Comparison of ENCODE assay signal across 19 cellular contexts in the genomic region with DNA sequence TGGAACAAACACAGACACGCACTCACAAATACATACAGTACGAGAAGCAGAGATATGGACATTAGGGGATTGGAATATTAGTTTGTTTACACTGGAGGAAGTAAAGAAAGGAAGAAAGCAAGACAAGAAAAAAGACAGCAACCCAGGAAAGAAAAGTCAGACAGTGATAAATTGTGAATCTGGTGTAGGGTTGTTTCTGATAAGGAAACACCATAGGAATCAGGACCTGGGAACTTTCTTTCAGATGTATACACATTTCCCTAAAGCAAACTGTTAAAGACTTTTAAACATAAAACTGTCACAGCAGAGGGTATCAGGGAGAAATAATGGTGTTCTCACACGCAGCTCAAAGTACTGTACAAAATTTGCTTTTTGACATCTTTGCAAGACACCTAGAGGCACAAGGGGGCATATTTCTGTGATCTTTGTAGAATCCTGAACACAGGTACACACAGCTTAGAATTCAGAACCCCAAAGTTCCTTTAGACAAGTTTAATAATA.
DNase-seq lines count a peak whose midpoint lies in the region; ATAC-seq and TF ChIP-seq lines count a peak whose summit lies in the region.
"Had no signal": no experiment of that assay in that cellular context is flagged by ENCODE, and none has a peak within 500 bp of the region (broad histone marks: within the 10 kb centered on the region; RNA-seq: fewer than 3 reads in every experiment).

No MANE protein-coding gene starts in this region.

- no peaks in the 10 kb centered on the region for H3K36me3 Mint-ChIP-seq in mesothelial cell of epicardium

- TF ChIP-seq CTCF in mesothelial cell of epicardium (IDR thresholded peaks at IDR 0.05; ENCODE audit: unreplicated experiment) (no peak), uterus (IDR thresholded peaks at IDR 0.05) (no peak)

- no peaks in the 10 kb centered on the region for H3K36me3 ChIP-seq in iPS-20b (ENCODE audit: insufficient read depth, low read depth, low read length)
- H3K36me3 ChIP-seq in uterus, result no peaks in the 10 kb centered on the region

- H3K4me3 ChIP-seq in iPS-20b (ENCODE audit: low read length) (peak overlapping the region; percentile 74), uterus (no peak overlapping the region)

- H3K4me3 Mint-ChIP-seq in mesothelial cell of epicardium, result no peak overlapping the region

- no peaks in the 10 kb centered on the region for H3K27me3 ChIP-seq in iPS-20b (ENCODE audit: insufficient read depth, low read length)
- no peaks in the 10 kb centered on the region for H3K27me3 ChIP-seq in uterus

- intact Hi-C loops in uterus (cut with DNase I; ENCODE audit: low total_unique reads), result no loop called here

- no peaks in the 10 kb centered on the region for H3K4me1 Mint-ChIP-seq in mesothelial cell of epicardium

- peak; percentile 41 for ATAC-seq in SK-N-SH treated with all-trans-retinoic acid at 6 μM for 48 hours
- ATAC-seq in HG03095 (IDR thresholded peaks at IDR 0.05; ENCODE audit: unreplicated experiment), result no peak
- no peak for ATAC-seq in HG03354 (IDR thresholded peaks at IDR 0.05; ENCODE audit: poor library complexity, severe bottlenecking, unreplicated experiment)
- ATAC-seq: HCT116 had no signal

- H3K9me3 Mint-ChIP-seq in mesothelial cell of epicardium, result no peaks in the 10 kb centered on the region

- peak; percentile 13 for DNase-seq in DMS79 treated with DMSO at 0.1 percent for 48 hours (lab: John Stamatoyannopoulos, UW)
- no peak for DNase-seq in DMS79 (lab: John Stamatoyannopoulos, UW)
- no peak for DNase-seq in mesothelial cell of epicardium (ENCODE audit: low spot score in 2 of 2, unreplicated experiment in 2 of 2)
- DNase-seq in uterus, result no peak
- DNase-seq: DMS 273 treated with DMSO at 0.1 percent for 48 hours, GDM1, MM.1S, NCI-H1092 treated with DMSO at 0.1 percent for 48 hours, NCI-H1694, NCI-H2081 treated with DMSO at 0.1 percent for 48 hours, NCI-H226, OCI-M1 had no signal

- H3K27ac Mint-ChIP-seq in mesothelial cell of epicardium, result no peak overlapping the region

- H3K9me3 ChIP-seq in iPS-20b (ENCODE audit: insufficient read depth, low read depth, low read length) (no peaks in the 10 kb centered on the region), uterus (no peaks in the 10 kb centered on the region)

- peak overlapping the region; percentile 3 for H3K27ac ChIP-seq in iPS-20b (ENCODE audit: low read length)
- no peak overlapping the region for H3K27ac ChIP-seq in uterus
- H3K27ac ChIP-seq: 22Rv1, SK-N-MC had no signal

- H3K9ac ChIP-seq in iPS-20b (ENCODE audit: low read depth, low read length), result peak overlapping the region; percentile 62; the same call in 1 of the 2 replicates

- H3K4me1 ChIP-seq in iPS-20b (ENCODE audit: insufficient read depth, low read length) (peaks cover 16% of the 10 kb centered on the region), uterus (no peaks in the 10 kb centered on the region)

- TF ChIP-seq POLR2A in uterus (IDR thresholded peaks at IDR 0.05), result no peak

- H3K27me3 Mint-ChIP-seq in mesothelial cell of epicardium (ENCODE audit: low read depth), result no peaks in the 10 kb centered on the region

TF ChIP-seq in SK-N-SH treated with all-trans-retinoic acid at 6 μM for 48 hours, 23 proteins besides CTCF, POLR2A, EP300 and RAD21 (continues in another document):
- TF ChIP-seq, protein P1, sequence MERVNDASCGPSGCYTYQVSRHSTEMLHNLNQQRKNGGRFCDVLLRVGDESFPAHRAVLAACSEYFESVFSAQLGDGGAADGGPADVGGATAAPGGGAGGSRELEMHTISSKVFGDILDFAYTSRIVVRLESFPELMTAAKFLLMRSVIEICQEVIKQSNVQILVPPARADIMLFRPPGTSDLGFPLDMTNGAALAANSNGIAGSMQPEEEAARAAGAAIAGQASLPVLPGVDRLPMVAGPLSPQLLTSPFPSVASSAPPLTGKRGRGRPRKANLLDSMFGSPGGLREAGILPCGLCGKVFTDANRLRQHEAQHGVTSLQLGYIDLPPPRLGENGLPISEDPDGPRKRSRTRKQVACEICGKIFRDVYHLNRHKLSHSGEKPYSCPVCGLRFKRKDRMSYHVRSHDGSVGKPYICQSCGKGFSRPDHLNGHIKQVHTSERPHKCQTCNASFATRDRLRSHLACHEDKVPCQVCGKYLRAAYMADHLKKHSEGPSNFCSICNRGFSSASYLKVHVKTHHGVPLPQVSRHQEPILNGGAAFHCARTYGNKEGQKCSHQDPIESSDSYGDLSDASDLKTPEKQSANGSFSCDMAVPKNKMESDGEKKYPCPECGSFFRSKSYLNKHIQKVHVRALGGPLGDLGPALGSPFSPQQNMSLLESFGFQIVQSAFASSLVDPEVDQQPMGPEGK (CRISPR knock-in tag; IDR thresholded peaks at IDR 0.05; ENCODE audit: borderline replicate concordance), result no peak
- TF ChIP-seq, protein P2, sequence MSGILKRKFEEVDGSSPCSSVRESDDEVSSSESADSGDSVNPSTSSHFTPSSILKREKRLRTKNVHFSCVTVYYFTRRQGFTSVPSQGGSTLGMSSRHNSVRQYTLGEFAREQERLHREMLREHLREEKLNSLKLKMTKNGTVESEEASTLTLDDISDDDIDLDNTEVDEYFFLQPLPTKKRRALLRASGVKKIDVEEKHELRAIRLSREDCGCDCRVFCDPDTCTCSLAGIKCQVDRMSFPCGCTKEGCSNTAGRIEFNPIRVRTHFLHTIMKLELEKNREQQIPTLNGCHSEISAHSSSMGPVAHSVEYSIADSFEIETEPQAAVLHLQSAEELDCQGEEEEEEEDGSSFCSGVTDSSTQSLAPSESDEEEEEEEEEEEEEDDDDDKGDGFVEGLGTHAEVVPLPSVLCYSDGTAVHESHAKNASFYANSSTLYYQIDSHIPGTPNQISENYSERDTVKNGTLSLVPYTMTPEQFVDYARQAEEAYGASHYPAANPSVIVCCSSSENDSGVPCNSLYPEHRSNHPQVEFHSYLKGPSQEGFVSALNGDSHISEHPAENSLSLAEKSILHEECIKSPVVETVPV (CRISPR knock-in tag; IDR thresholded peaks at IDR 0.05), result no peak
- TF ChIP-seq ZFP3 (CRISPR knock-in tag; IDR thresholded peaks at IDR 0.05) (no peak), ZFP30 (CRISPR knock-in tag; IDR thresholded peaks at IDR 0.05) (no peak), ESRRG (CRISPR knock-in tag; IDR thresholded peaks at IDR 0.05) (no peak), ZNF70 (CRISPR knock-in tag; IDR thresholded peaks at IDR 0.05) (no peak), TCF4 (CRISPR knock-in tag; IDR thresholded peaks at IDR 0.05; ENCODE audit: borderline replicate concordance) (no peak), GLIS3 (CRISPR knock-in tag; IDR thresholded peaks at IDR 0.05) (no peak), PPARA (CRISPR knock-in tag; IDR thresholded peaks at IDR 0.05; ENCODE audit: borderline replicate concordance) (no peak), TOX (CRISPR knock-in tag; IDR thresholded peaks at IDR 0.05; ENCODE audit: borderline replicate concordance) (no peak), SNAI2 (CRISPR knock-in tag; IDR thresholded peaks at IDR 0.05) (no peak), ISL1 (CRISPR knock-in tag; IDR thresholded peaks at IDR 0.05) (no peak), RARB (CRISPR knock-in tag; IDR thresholded peaks at IDR 0.05) (no peak)
- TF ChIP-seq, protein P3, sequence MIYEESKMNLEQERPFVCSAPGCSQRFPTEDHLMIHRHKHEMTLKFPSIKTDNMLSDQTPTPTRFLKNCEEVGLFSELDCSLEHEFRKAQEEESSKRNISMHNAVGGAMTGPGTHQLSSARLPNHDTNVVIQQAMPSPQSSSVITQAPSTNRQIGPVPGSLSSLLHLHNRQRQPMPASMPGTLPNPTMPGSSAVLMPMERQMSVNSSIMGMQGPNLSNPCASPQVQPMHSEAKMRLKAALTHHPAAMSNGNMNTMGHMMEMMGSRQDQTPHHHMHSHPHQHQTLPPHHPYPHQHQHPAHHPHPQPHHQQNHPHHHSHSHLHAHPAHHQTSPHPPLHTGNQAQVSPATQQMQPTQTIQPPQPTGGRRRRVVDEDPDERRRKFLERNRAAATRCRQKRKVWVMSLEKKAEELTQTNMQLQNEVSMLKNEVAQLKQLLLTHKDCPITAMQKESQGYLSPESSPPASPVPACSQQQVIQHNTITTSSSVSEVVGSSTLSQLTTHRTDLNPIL (CRISPR knock-in tag; IDR thresholded peaks at IDR 0.05; ENCODE audit: low read depth), result no peak
- TF ChIP-seq, protein P4, sequence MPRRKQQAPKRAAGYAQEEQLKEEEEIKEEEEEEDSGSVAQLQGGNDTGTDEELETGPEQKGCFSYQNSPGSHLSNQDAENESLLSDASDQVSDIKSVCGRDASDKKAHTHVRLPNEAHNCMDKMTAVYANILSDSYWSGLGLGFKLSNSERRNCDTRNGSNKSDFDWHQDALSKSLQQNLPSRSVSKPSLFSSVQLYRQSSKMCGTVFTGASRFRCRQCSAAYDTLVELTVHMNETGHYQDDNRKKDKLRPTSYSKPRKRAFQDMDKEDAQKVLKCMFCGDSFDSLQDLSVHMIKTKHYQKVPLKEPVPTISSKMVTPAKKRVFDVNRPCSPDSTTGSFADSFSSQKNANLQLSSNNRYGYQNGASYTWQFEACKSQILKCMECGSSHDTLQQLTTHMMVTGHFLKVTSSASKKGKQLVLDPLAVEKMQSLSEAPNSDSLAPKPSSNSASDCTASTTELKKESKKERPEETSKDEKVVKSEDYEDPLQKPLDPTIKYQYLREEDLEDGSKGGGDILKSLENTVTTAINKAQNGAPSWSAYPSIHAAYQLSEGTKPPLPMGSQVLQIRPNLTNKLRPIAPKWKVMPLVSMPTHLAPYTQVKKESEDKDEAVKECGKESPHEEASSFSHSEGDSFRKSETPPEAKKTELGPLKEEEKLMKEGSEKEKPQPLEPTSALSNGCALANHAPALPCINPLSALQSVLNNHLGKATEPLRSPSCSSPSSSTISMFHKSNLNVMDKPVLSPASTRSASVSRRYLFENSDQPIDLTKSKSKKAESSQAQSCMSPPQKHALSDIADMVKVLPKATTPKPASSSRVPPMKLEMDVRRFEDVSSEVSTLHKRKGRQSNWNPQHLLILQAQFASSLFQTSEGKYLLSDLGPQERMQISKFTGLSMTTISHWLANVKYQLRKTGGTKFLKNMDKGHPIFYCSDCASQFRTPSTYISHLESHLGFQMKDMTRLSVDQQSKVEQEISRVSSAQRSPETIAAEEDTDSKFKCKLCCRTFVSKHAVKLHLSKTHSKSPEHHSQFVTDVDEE (CRISPR knock-in tag; IDR thresholded peaks at IDR 0.05), result no peak
